ENCODE assay signal across 6 cellular contexts in the genomic region with DNA sequence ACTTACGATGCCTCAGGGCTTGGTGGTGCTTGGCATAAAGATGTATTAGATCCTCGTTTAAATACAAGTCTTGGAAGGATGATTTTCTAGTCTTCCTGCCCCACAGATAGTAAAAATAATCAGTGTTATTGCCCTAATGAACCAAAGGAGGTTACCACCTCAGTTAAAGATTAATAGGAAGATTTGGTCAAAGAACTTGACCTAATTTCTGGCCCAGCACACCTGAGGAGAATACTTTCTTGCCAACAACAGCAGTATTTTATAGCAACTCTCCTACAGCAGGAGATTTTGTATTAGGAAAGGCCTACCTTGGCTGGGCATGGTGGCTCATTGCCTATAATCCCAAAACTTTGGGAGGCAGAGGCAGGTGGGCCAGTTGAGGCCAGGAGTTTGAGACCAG.
"Had no signal": no experiment of that assay in that cellular context is flagged by ENCODE, and none has a peak within 500 bp of the region (broad histone marks: within the 10 kb centered on the region; RNA-seq: fewer than 3 reads in every experiment).

No MANE protein-coding gene starts in this region.

- H3K9me3 Mint-ChIP-seq: GM23338, H9 had no signal

- H3K4me3 ChIP-seq: GM23338, K562 had no signal

- H3K4me1 Mint-ChIP-seq: GM23338, H9 had no signal

- ATAC-seq: GM23338, K562 had no signal

- H3K27ac ChIP-seq: HL-60 had no signal

- DNase-seq: H9, HCEC 1CT, IMR-90 had no signal

- H3K27ac Mint-ChIP-seq: GM23338, H9 had no signal

- H3K4me3 Mint-ChIP-seq: GM23338, H9 had no signal
